Comparison of ENCODE assay signal across 12 cellular contexts in the genomic region with DNA sequence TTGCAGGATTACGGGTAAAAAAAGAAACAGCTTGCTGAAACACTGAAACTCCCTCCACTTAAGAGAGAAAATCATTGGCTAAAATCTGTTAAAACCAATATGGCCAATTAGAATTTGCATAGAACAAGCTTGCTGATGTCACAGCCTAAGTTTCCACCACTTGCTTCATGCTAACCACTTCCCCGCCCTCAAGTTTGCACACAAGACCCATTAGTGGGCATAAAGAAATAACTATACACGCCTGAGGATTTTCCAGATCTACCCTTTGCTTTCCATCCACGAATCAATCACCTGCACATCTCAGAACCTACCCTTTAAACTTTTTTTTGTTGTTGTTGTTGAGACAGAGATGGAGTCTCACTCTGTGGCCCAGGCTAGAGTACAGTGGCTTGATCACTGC.
DNase-seq lines count a peak whose midpoint lies in the region; ATAC-seq lines count a peak whose summit lies in the region.
"Had no signal": no experiment of that assay in that cellular context is flagged by ENCODE, and none has a peak within 500 bp of the region (broad histone marks: within the 10 kb centered on the region; RNA-seq: fewer than 3 reads in every experiment).

No MANE protein-coding gene starts in this region.

- DNase-seq in activated T-cell treated with anti-CD3 and anti-CD28 coated beads, Interleukin-2, amount 50 U/mL, for 24 hours: no peak
- no peak for DNase-seq in activated T-cell treated with anti-CD3 and anti-CD28 coated beads, Interleukin-2, amount 50 U/mL, for 48 hours
- peak; percentile 36 for DNase-seq in stimulated activated CD8-positive, alpha-beta memory T cell treated with anti-CD3 and anti-CD28 coated beads, Interleukin-4, amount 100 ng/mL, for 48 hours
- DNase-seq in retina: no peak
- DNase-seq: DMS79 treated with DMSO at 0.1 percent for 48 hours, NCI-H524, nucleus accumbens, SIG-M5 had no signal

- H3K27me3 Mint-ChIP-seq in activated T-cell treated with anti-CD3 and anti-CD28 coated beads, Interleukin-2, amount 50 U/mL, for 24 hours: peaks cover 8% of the 10 kb centered on the region

- H3K4me1 Mint-ChIP-seq in activated T-cell treated with anti-CD3 and anti-CD28 coated beads, Interleukin-2, amount 50 U/mL, for 24 hours (ENCODE audit: low read depth): peaks cover 56% of the 10 kb centered on the region

- H3K36me3 Mint-ChIP-seq in activated T-cell treated with anti-CD3 and anti-CD28 coated beads, Interleukin-2, amount 50 U/mL, for 24 hours (ENCODE audit: low read depth): peaks cover 89% of the 10 kb centered on the region

- H3K9me3 Mint-ChIP-seq in activated T-cell treated with anti-CD3 and anti-CD28 coated beads, Interleukin-2, amount 50 U/mL, for 24 hours: no peaks in the 10 kb centered on the region

- ATAC-seq in GM21381 (IDR thresholded peaks at IDR 0.05; ENCODE audit: unreplicated experiment) (peak; percentile 44), HG03378 (IDR thresholded peaks at IDR 0.05; ENCODE audit: unreplicated experiment) (peak; percentile 44), GM21737 (IDR thresholded peaks at IDR 0.05; ENCODE audit: unreplicated experiment) (no peak), GM18858 (IDR thresholded peaks at IDR 0.05; ENCODE audit: unreplicated experiment) (no peak)

- no peak overlapping the region for H3K4me3 Mint-ChIP-seq in activated T-cell treated with anti-CD3 and anti-CD28 coated beads, Interleukin-2, amount 50 U/mL, for 24 hours

- peak overlapping the region; percentile 68 for H3K27ac Mint-ChIP-seq in activated T-cell treated with anti-CD3 and anti-CD28 coated beads, Interleukin-2, amount 50 U/mL, for 24 hours

Comparison
In these comparisons a context has a peak if more than half of its experiments do, and no peak if none do; other contexts are left out.
1. ATAC-seq: peak in GM21381 (single experiment) and HG03378 (single experiment); none in GM21737 (single experiment) and GM18858 (single experiment).